ENCODE assay signal across 8 cellular contexts in genomic region chr4:18021720-18022571, GRCh38. TPM values are rescaled to one million over a fixed set of nuclear protein-coding genes. Genes with fewer than 3 reads are reported as not detected.
DNase-seq lines count a peak whose midpoint lies in the region; ATAC-seq and TF ChIP-seq lines count a peak whose summit lies in the region.

Gene LCORL, minus strand, starts transcription at chr4:18021755. Its CDS starts 4 bp downstream, at chr4:18021751.

- H3K36me3 Mint-ChIP-seq in activated CD4-positive, alpha-beta memory T cell treated with anti-CD3 and anti-CD28 coated beads for 36 hours, result no peaks in the 10 kb centered on the region

- intact Hi-C loops in activated CD4-positive, alpha-beta memory T cell treated with anti-CD3 and anti-CD28 coated beads for 36 hours (cut with micrococcal nuclease), result loop anchor here (1.0 to 5.0 kb wide), 6 partner anchors 35 to 685 kb away; partner anchors contain the start of genes DCAF16, LAP3, MED28 and NCAPG
- intact Hi-C loops in right lobe of liver (cut with DNase I), result no loop called here

- CTCF ChIA-PET in activated CD4-positive, alpha-beta memory T cell treated with anti-CD3 and anti-CD28 coated beads for 36 hours (lab: Charles Lee), result interaction anchor here (0.7 to 2.3 kb wide), 2 partner anchors 174 to 205 kb away, joined by 4 to 10 read pairs; no protein-coding TSS in a partner anchor

- peaks cover 13% of the 10 kb centered on the region for H3K4me1 Mint-ChIP-seq in activated CD4-positive, alpha-beta memory T cell treated with anti-CD3 and anti-CD28 coated beads for 36 hours (ENCODE audit: low read depth)

- H3K27me3 Mint-ChIP-seq in activated CD4-positive, alpha-beta memory T cell treated with anti-CD3 and anti-CD28 coated beads for 36 hours, result peaks cover 37% of the 10 kb centered on the region

- peak within 1 kb of the TSS; percentile 78 for H3K27ac Mint-ChIP-seq in activated CD4-positive, alpha-beta memory T cell treated with anti-CD3 and anti-CD28 coated beads for 36 hours

- ATAC-seq in GM19395 (IDR thresholded peaks at IDR 0.05; ENCODE audit: unreplicated experiment) (peak; percentile 78), HG03565 (IDR thresholded peaks at IDR 0.05; ENCODE audit: unreplicated experiment) (peak; percentile 72), right lobe of liver (peak; percentile 88 to 95 (median 90))

- H3K27ac ChIP-seq in duodenal mucosa (ENCODE audit: low read depth, low read length) (peak within 1 kb of the TSS; percentile 86), right lobe of liver (peak within 1 kb of the TSS; percentile 75 to 86 (median 83))

- TF ChIP-seq POLR2A in right lobe of liver (IDR thresholded peaks at IDR 0.05), result peak; percentile 50

- peak in 3 of 4 donors; percentile 7 to 28 (median 26) for TF ChIP-seq CTCF in right lobe of liver (IDR thresholded peaks at IDR 0.05)

- H3K36me3 ChIP-seq in duodenal mucosa (ENCODE audit: control insufficient read depth in 1 of 2, insufficient read depth in 2 of 2, low read length in 2 of 2), result no peaks in the 10 kb centered on the region
- no peaks in the 10 kb centered on the region for H3K36me3 ChIP-seq in right lobe of liver

- no peaks in the 10 kb centered on the region for H3K9me3 Mint-ChIP-seq in activated CD4-positive, alpha-beta memory T cell treated with anti-CD3 and anti-CD28 coated beads for 36 hours

- H3K27me3 ChIP-seq in duodenal mucosa (ENCODE audit: control insufficient read depth in 1 of 2, insufficient read depth in 2 of 2, low read length in 2 of 2), result no peaks in the 10 kb centered on the region
- no peaks in the 10 kb centered on the region for H3K27me3 ChIP-seq in right lobe of liver

- DNase-seq in CD1c-positive myeloid dendritic cell (ENCODE audit: extremely low spot score) (peak; percentile 96), NCI-H774 (lab: John Stamatoyannopoulos, UW) (peak; percentile 96), right lobe of liver (peak; percentile 95 to 97 (median 97))
- DNase-seq in activated CD4-positive, alpha-beta memory T cell treated with anti-CD3 and anti-CD28 coated beads for 36 hours, result peak; percentile 91
- DNase-seq in stimulated activated CD4-positive, alpha-beta T cell treated with anti-CD3 and anti-CD28 coated beads, Interleukin-4, amount 100 ng/mL, for 4 hours, result peak; percentile 80 to 83

- peak within 1 kb of the TSS; percentile 71 to 74 for H3K9ac ChIP-seq in duodenal mucosa (ENCODE audit: low read depth in 1 of 2, low read length in 2 of 2)

- no peaks in the 10 kb centered on the region for H3K9me3 ChIP-seq in duodenal mucosa (ENCODE audit: control insufficient read depth in 1 of 2, low read length in 2 of 2)
- H3K9me3 ChIP-seq in right lobe of liver, result peaks cover 0 to 3% (median 0%) of the 10 kb centered on the region in 4 donors

- POLR2A ChIA-PET in activated CD4-positive, alpha-beta memory T cell treated with anti-CD3 and anti-CD28 coated beads for 36 hours (lab: Charles Lee), result no interaction called here

- peak within 1 kb of the TSS; percentile 91 for H3K4me3 Mint-ChIP-seq in activated CD4-positive, alpha-beta memory T cell treated with anti-CD3 and anti-CD28 coated beads for 36 hours

- H3K4me3 ChIP-seq in duodenal mucosa (ENCODE audit: low read depth in 1 of 2, low read length in 2 of 2), result peak within 1 kb of the TSS; percentile 90 to 91
- peak within 1 kb of the TSS; percentile 59 to 83 (median 73) for H3K4me3 ChIP-seq in right lobe of liver

- WGBS in right lobe of liver (ENCODE audit: insufficient coverage, low coverage, low lambda C conversion rate, missing lambda C conversion rate), result 1% methylated on average over 49 of the region's 71 CpGs

- peaks cover 10 to 13% of the 10 kb centered on the region in 2 donors for H3K4me1 ChIP-seq in duodenal mucosa (ENCODE audit: control insufficient read depth in 1 of 2, insufficient read depth in 2 of 2, low read length in 2 of 2)
- peaks cover 0 to 7% (median 0%) of the 10 kb centered on the region in 4 donors for H3K4me1 ChIP-seq in right lobe of liver

RNA-seq across cellular contexts. Expression of gene LCORL, which starts in this region (rescaled TPM):
- total RNA-seq in activated CD4-positive, alpha-beta memory T cell treated with anti-CD3 and anti-CD28 coated beads for 36 hours, result 10 to 100 TPM in 1 of 2 experiments, 1 to 10 TPM in 1; 8.1 to 10.5 TPM
- 1 to 10 TPM; 4.3 to 8.7 (median 6.2) TPM for total RNA-seq in right lobe of liver

Comparison
In these comparisons a context has a peak if more than half of its experiments do, and no peak if none do; other contexts are left out.
1. Peak in every context shown above with its lines: DNase-seq, ATAC-seq, H3K4me3 ChIP-seq and H3K27ac ChIP-seq.